In the genomic region with DNA sequence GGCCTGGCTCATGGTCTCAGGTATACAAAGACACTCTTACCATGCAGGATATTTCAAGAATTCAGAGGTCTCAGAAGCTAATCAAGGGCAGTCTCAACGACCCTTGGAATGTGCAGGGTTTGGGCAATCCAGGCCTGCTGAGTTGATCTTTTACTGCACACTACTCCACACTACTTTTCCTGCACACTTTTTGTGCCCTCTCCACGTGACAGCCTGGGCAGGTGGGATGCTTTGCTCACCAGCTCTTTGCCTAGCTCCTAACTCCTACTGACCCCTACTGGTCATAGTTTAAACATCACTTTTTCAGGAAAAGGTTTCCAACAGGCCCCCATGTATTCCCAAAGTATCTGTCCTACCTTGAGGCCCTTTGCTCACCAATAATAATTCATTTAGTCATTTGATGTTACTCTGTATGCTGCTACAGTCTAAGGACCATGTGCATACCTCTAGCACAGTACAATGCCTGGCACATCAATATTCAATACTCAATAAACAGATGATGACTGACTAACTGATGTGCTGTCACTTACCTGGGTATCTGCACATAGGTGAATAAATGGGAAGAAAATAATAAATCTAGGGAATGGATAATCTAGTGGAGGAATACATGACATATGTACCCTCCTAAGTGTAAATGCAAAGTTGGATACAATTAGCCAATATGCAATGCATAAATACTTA, we compare ENCODE assay signal across 9 cellular contexts. TPM values are rescaled to one million over a fixed set of nuclear protein-coding genes. Genes with fewer than 3 reads are reported as not detected.
A peak's percentile ranks its signal among the peaks of the same experiment; 100 is the strongest.
DNase-seq lines count a peak whose midpoint lies in the region; ATAC-seq, FAIRE-seq and TF ChIP-seq lines count a peak whose summit lies in the region.
"Had no signal": no experiment of that assay in that cellular context is flagged by ENCODE, and none has a peak within 500 bp of the region (broad histone marks: within the 10 kb centered on the region; RNA-seq: fewer than 3 reads in every experiment).

No MANE protein-coding gene starts in this region.

- FAIRE-seq in urothelium cell line (lab: Jason Lieb, UNC), result no peak

- H3K27ac ChIP-seq in Peyer's patch, result no peak overlapping the region

- no peaks in the 10 kb centered on the region for H3K4me1 Mint-ChIP-seq in stimulated activated memory B cell treated with anti-CD40 and anti-IgM and Interleukin-4, amounts not matched to agents 10 μg/mL and 1 μg/mL and 100 μg/mL, for 72 hours

- ATAC-seq in stimulated activated memory B cell treated with anti-CD40 and anti-IgM and Interleukin-4, amounts not matched to agents 10 μg/mL and 1 μg/mL and 100 μg/mL, for 72 hours, result no peak
- ATAC-seq in HG03039 (IDR thresholded peaks at IDR 0.05; ENCODE audit: unreplicated experiment), result no peak

- CTCF ChIA-PET in BJ (lab: Yijun Ruan, JAX), result interaction anchor here (0.7 to 2.9 kb wide), 13 partner anchors 8 to 598 kb away, joined by 3 to 33 read pairs (median 4); partner anchors contain the start of gene DUSP23

- in situ Hi-C loops in GM13976 (cut with MboI; ENCODE audit: low sequenced_read_pairs, unreplicated experiment), result loop anchor here (25.0 kb wide), 2 partner anchors 222 to 653 kb away; no protein-coding TSS in a partner anchor

- no peaks in the 10 kb centered on the region for H3K9me3 Mint-ChIP-seq in stimulated activated memory B cell treated with anti-CD40 and anti-IgM and Interleukin-4, amounts not matched to agents 10 μg/mL and 1 μg/mL and 100 μg/mL, for 72 hours

- no peak for TF ChIP-seq POLR2A in Peyer's patch (IDR thresholded peaks at IDR 0.05)

- DNase-seq in BJ (ENCODE audit: low read depth), result no peak
- DNase-seq in GM13976 (ENCODE audit: low spot score), result peak; percentile 42
- DNase-seq in Peyer's patch, result no peak
- peak; percentile 19 for DNase-seq in hepatic stellate cell (ENCODE audit: low spot score)
- peak; percentile 46 for DNase-seq in urothelium cell line (ENCODE audit: low spot score)
- DNase-seq in NCI-H2029 (lab: John Stamatoyannopoulos, UW), result no peak

- no peaks in the 10 kb centered on the region for H3K9me3 ChIP-seq in Peyer's patch

- H3K4me3 ChIP-seq in BJ (ENCODE audit: low read depth, low read length) (no peak overlapping the region), Peyer's patch (no peak overlapping the region)

- H3K36me3 Mint-ChIP-seq in stimulated activated memory B cell treated with anti-CD40 and anti-IgM and Interleukin-4, amounts not matched to agents 10 μg/mL and 1 μg/mL and 100 μg/mL, for 72 hours, result no peaks in the 10 kb centered on the region

- peaks cover 13% of the 10 kb centered on the region for H3K27me3 Mint-ChIP-seq in stimulated activated memory B cell treated with anti-CD40 and anti-IgM and Interleukin-4, amounts not matched to agents 10 μg/mL and 1 μg/mL and 100 μg/mL, for 72 hours

- no peak overlapping the region for H3K4me3 Mint-ChIP-seq in stimulated activated memory B cell treated with anti-CD40 and anti-IgM and Interleukin-4, amounts not matched to agents 10 μg/mL and 1 μg/mL and 100 μg/mL, for 72 hours

- H3K27me3 ChIP-seq in BJ (ENCODE audit: control insufficient read depth, insufficient read depth, low read length) (peaks cover 10% of the 10 kb centered on the region), Peyer's patch (no peaks in the 10 kb centered on the region)

- H3K27ac Mint-ChIP-seq in stimulated activated memory B cell treated with anti-CD40 and anti-IgM and Interleukin-4, amounts not matched to agents 10 μg/mL and 1 μg/mL and 100 μg/mL, for 72 hours, result no peak overlapping the region

- H3K4me1 ChIP-seq in Peyer's patch, result no peaks in the 10 kb centered on the region

- peak; percentile 65 for TF ChIP-seq CTCF in BJ (IDR thresholded peaks at IDR 0.05; ENCODE audit: insufficient read depth, low read depth, low read length)
- TF ChIP-seq CTCF in GM13976 (IDR thresholded peaks at IDR 0.05; ENCODE audit: borderline replicate concordance, control extremely low read depth, extremely low read depth, insufficient read depth, missing control alignments), result peak; percentile 29
- peak in 5 of 6 experiments; percentile 15 to 57 (median 53) for TF ChIP-seq CTCF in Peyer's patch (IDR thresholded peaks at IDR 0.05)

- H3K36me3 ChIP-seq in BJ (ENCODE audit: control insufficient read depth, insufficient read depth, low read length) (no peaks in the 10 kb centered on the region), Peyer's patch (no peaks in the 10 kb centered on the region)

- POLR2A ChIA-PET in BJ (lab: Charles Lee), result no interaction called here

RNA-seq across cellular contexts. Expression of gene DUSP23, which starts 9.6 kb away (rescaled TPM):
- polyA plus RNA-seq in BJ (2011; rRNA removed), result 16.0 and 22.8 TPM in 2 replicates
- polyA minus RNA-seq in BJ (2011; rRNA and poly(A)+ RNA removed), result 3.7 and 4.1 TPM in 2 replicates
- 100 to 1,000 TPM in 1 of 4 donors, 10 to 100 TPM in 3; 66.8 to 103 (median 74.2) TPM for total RNA-seq in Peyer's patch

RNA-seq across cellular contexts. Expression of gene FCRL6, which starts 11.8 kb away (rescaled TPM):
- not detected in 2 replicates for polyA plus RNA-seq in BJ (2011; rRNA removed)
- polyA minus RNA-seq in BJ (2011; rRNA and poly(A)+ RNA removed), result not detected in 2 replicates
- 10 to 100 TPM in 1 of 4 donors, 1 to 10 TPM in 1, not detected in 2; 2.4 to 13.2 TPM for total RNA-seq in Peyer's patch
- total RNA-seq: glomerular endothelial cell had no signal

RNA-seq across cellular contexts. Expression of gene SLAMF8, which starts 36.3 kb away (rescaled TPM):
- polyA plus RNA-seq in BJ (2011; rRNA removed), result 0.05 and 0.06 TPM in 2 replicates
- 0.24 TPM in 1 of 2 replicates, not detected in the other for polyA minus RNA-seq in BJ (2011; rRNA and poly(A)+ RNA removed)
- total RNA-seq in Peyer's patch, result 10 to 100 TPM in 1 of 4 donors, 1 to 10 TPM in 2, not detected in 1; 1.1 to 18.2 (median 2.7) TPM
- total RNA-seq: glomerular endothelial cell had no signal

Comparison
In these comparisons a context has a peak if more than half of its experiments do, and no peak if none do; other contexts are left out.
1. DNase-seq: peak in GM13976 (single experiment), hepatic stellate cell (single experiment) and urothelium cell line (single experiment); none in BJ (single experiment), Peyer's patch (0 of 3) and NCI-H2029 (single experiment).
2. Peak in every context shown above with its lines, with median percentiles within 50 percentile points of each other: CTCF ChIP-seq.